Comparison of ENCODE assay signal across 13 cellular contexts in the genomic region with DNA sequence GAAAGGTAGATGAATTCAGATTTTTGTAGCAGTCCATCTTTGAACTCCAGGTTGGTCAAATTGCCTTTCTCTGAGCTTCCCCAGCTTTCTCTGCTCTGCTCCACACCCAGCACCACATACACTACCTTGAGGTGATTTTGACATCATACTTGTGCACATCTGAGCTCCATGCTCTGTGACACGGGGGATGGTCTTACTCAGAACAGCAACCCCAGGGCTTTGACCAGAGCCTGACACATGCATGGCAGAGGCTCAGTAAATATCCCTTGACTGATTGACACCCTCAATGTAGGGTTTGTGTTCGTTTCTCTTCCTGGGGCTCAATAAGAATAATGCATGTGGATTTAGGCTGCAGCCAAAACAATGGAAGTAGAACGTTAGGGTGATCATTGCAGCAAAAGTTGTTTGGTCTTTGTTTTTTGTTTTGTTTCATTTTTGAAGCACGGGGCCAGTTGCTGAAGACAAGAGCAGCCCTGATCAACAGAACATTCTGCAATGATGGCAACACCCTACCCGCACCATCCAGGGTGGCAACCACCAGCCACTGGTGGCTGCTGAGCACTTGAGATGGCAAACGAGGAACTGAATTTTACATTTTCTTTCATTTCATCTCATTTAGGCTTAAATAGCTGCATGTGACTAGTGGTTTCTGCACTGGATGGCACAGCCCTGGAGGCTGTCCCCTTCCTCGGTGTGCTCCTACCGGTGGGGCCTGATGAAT.
DNase-seq lines count a peak whose midpoint lies in the region; ATAC-seq and TF ChIP-seq lines count a peak whose summit lies in the region.
"Had no signal": no experiment of that assay in that cellular context is flagged by ENCODE, and none has a peak within 500 bp of the region (broad histone marks: within the 10 kb centered on the region; RNA-seq: fewer than 3 reads in every experiment).

No MANE protein-coding gene starts in this region.

- TF ChIP-seq CTCF in activated CD8-positive, alpha-beta T cell treated with anti-CD3 and anti-CD28 coated beads for 36 hours (IDR thresholded peaks at IDR 0.05) = no peak
- TF ChIP-seq CTCF in RWPE2 (IDR thresholded peaks at IDR 0.05; ENCODE audit: poor library complexity, severe bottlenecking) = no peak
- TF ChIP-seq CTCF in suprapubic skin (IDR thresholded peaks at IDR 0.05) = no peak
- no peak for TF ChIP-seq CTCF in progenitor cell of endocrine pancreas (IDR thresholded peaks at IDR 0.05; ENCODE audit: unreplicated experiment)
- no peak for TF ChIP-seq CTCF in CD4-positive, alpha-beta T cell (IDR thresholded peaks at IDR 0.05)

- TF ChIP-seq POLR2A in suprapubic skin (IDR thresholded peaks at IDR 0.05) = no peak

- peaks cover 37% of the 10 kb centered on the region for H3K27me3 Mint-ChIP-seq in activated CD8-positive, alpha-beta T cell treated with anti-CD3 and anti-CD28 coated beads, Interleukin-2, amount 10 ng/mL, durations not matched to agents 7 days and 5 days (ENCODE audit: low read depth)
- H3K27me3 Mint-ChIP-seq in activated CD8-positive, alpha-beta T cell treated with anti-CD3 and anti-CD28 coated beads for 36 hours = peaks cover 2% of the 10 kb centered on the region
- peaks cover 37% of the 10 kb centered on the region for H3K27me3 Mint-ChIP-seq in activated T-helper 2 cell treated with anti-CD3 and anti-CD28 coated beads, Interferon-gamma antibody, Interleukin-2, Interleukin-4, amounts not matched to agents 10 μg/mL and 5 μg/mL and 100 μg/mL, durations not matched to agents 14 hours and 24 hours and 36 hours (ENCODE audit: low read depth)
- H3K27me3 Mint-ChIP-seq in progenitor cell of endocrine pancreas = peaks cover 12% of the 10 kb centered on the region
- H3K27me3 Mint-ChIP-seq in CD4-positive, alpha-beta T cell = peaks cover 11% of the 10 kb centered on the region

- no peak overlapping the region for H3K4me3 ChIP-seq in RWPE2 (ENCODE audit: severe bottlenecking)
- no peak overlapping the region for H3K4me3 ChIP-seq in suprapubic skin
- H3K4me3 ChIP-seq: GM23248, Peyer's patch had no signal

- H3K36me3 ChIP-seq in RWPE2 (ENCODE audit: low read depth) = no peaks in the 10 kb centered on the region
- H3K36me3 ChIP-seq in suprapubic skin = no peaks in the 10 kb centered on the region
- H3K36me3 ChIP-seq: brain microvascular endothelial cell, Peyer's patch had no signal

- no peak overlapping the region for H3K4me3 Mint-ChIP-seq in activated CD8-positive, alpha-beta T cell treated with anti-CD3 and anti-CD28 coated beads, Interleukin-2, amount 10 ng/mL, durations not matched to agents 7 days and 5 days
- H3K4me3 Mint-ChIP-seq in activated CD8-positive, alpha-beta T cell treated with anti-CD3 and anti-CD28 coated beads for 36 hours = no peak overlapping the region
- no peak overlapping the region for H3K4me3 Mint-ChIP-seq in activated T-helper 2 cell treated with anti-CD3 and anti-CD28 coated beads, Interferon-gamma antibody, Interleukin-2, Interleukin-4, amounts not matched to agents 10 μg/mL and 5 μg/mL and 100 μg/mL, durations not matched to agents 14 hours and 24 hours and 36 hours (ENCODE audit: low read depth)
- H3K4me3 Mint-ChIP-seq in progenitor cell of endocrine pancreas (ENCODE audit: low read depth) = no peak overlapping the region
- no peak overlapping the region for H3K4me3 Mint-ChIP-seq in CD4-positive, alpha-beta T cell

- no peaks in the 10 kb centered on the region for H3K36me3 Mint-ChIP-seq in activated CD8-positive, alpha-beta T cell treated with anti-CD3 and anti-CD28 coated beads, Interleukin-2, amount 10 ng/mL, durations not matched to agents 7 days and 5 days (ENCODE audit: low read depth)
- H3K36me3 Mint-ChIP-seq in activated CD8-positive, alpha-beta T cell treated with anti-CD3 and anti-CD28 coated beads for 36 hours (ENCODE audit: low read depth) = peaks cover 2% of the 10 kb centered on the region
- no peaks in the 10 kb centered on the region for H3K36me3 Mint-ChIP-seq in activated T-helper 2 cell treated with anti-CD3 and anti-CD28 coated beads, Interferon-gamma antibody, Interleukin-2, Interleukin-4, amounts not matched to agents 10 μg/mL and 5 μg/mL and 100 μg/mL, durations not matched to agents 14 hours and 24 hours and 36 hours (ENCODE audit: low read depth)
- no peaks in the 10 kb centered on the region for H3K36me3 Mint-ChIP-seq in progenitor cell of endocrine pancreas (ENCODE audit: insufficient read depth)
- H3K36me3 Mint-ChIP-seq in CD4-positive, alpha-beta T cell (ENCODE audit: low read depth) = no peaks in the 10 kb centered on the region

- WGBS in suprapubic skin = 39% methylated on average over 8 of the region's 8 CpGs

- no peak for ATAC-seq in activated CD8-positive, alpha-beta T cell treated with anti-CD3 and anti-CD28 coated beads, Interleukin-2, amount 10 ng/mL, durations not matched to agents 7 days and 5 days
- no peak for ATAC-seq in activated CD8-positive, alpha-beta T cell treated with anti-CD3 and anti-CD28 coated beads for 36 hours
- no peak for ATAC-seq in RWPE2 (ENCODE audit: low read depth)
- no peak for ATAC-seq in CD4-positive, alpha-beta T cell (ENCODE audit: poor library complexity)

- CTCF ChIA-PET in activated CD8-positive, alpha-beta T cell treated with anti-CD3 and anti-CD28 coated beads, Interleukin-2, amount 10 ng/mL, durations not matched to agents 7 days and 5 days (lab: Charles Lee) = no interaction called here
- CTCF ChIA-PET in activated CD8-positive, alpha-beta T cell treated with anti-CD3 and anti-CD28 coated beads for 36 hours (lab: Charles Lee) = no interaction called here
- CTCF ChIA-PET in CD4-positive, alpha-beta T cell (lab: Charles Lee) = no interaction called here

- H3K9me3 ChIP-seq in RWPE2 (ENCODE audit: severe bottlenecking) (peaks cover 6% of the 10 kb centered on the region), suprapubic skin (peaks cover 6% of the 10 kb centered on the region)
- H3K9me3 ChIP-seq in CD4-positive, alpha-beta T cell (ENCODE audit: control insufficient read depth, low read length) = no peaks in the 10 kb centered on the region
- H3K9me3 ChIP-seq: Peyer's patch had no signal

- intact Hi-C loops in activated CD8-positive, alpha-beta T cell treated with anti-CD3 and anti-CD28 coated beads for 36 hours (cut with micrococcal nuclease) = no loop called here
- intact Hi-C loops in activated T-helper 2 cell treated with anti-CD3 and anti-CD28 coated beads, Interferon-gamma antibody, Interleukin-2, Interleukin-4, amounts not matched to agents 10 μg/mL and 5 μg/mL and 100 μg/mL, durations not matched to agents 14 hours and 24 hours and 36 hours (cut with micrococcal nuclease) = no loop called here
- intact Hi-C loops in CD4-positive, alpha-beta T cell (cut with DNase I, micrococcal nuclease) = no loop called here

- no peak for TF ChIP-seq EP300 in suprapubic skin (IDR thresholded peaks at IDR 0.05)

- no peak overlapping the region for H3K27ac ChIP-seq in RWPE2 (ENCODE audit: poor library complexity, severe bottlenecking)
- peak overlapping the region; percentile 61 for H3K27ac ChIP-seq in suprapubic skin
- no peak overlapping the region for H3K27ac ChIP-seq in CD4-positive, alpha-beta T cell (ENCODE audit: low read depth, low read length)
- H3K27ac ChIP-seq: brain microvascular endothelial cell, GM23248 had no signal

- POLR2A ChIA-PET in activated CD8-positive, alpha-beta T cell treated with anti-CD3 and anti-CD28 coated beads, Interleukin-2, amount 10 ng/mL, durations not matched to agents 7 days and 5 days (lab: Charles Lee) = no interaction called here
- POLR2A ChIA-PET in activated CD8-positive, alpha-beta T cell treated with anti-CD3 and anti-CD28 coated beads for 36 hours (lab: Charles Lee) = no interaction called here
- POLR2A ChIA-PET in CD4-positive, alpha-beta T cell (lab: Charles Lee) = no interaction called here

- peaks cover 12% of the 10 kb centered on the region for H3K9me3 Mint-ChIP-seq in activated CD8-positive, alpha-beta T cell treated with anti-CD3 and anti-CD28 coated beads, Interleukin-2, amount 10 ng/mL, durations not matched to agents 7 days and 5 days (ENCODE audit: insufficient read depth)
- peaks cover 5% of the 10 kb centered on the region for H3K9me3 Mint-ChIP-seq in activated CD8-positive, alpha-beta T cell treated with anti-CD3 and anti-CD28 coated beads for 36 hours
- H3K9me3 Mint-ChIP-seq in activated T-helper 2 cell treated with anti-CD3 and anti-CD28 coated beads, Interferon-gamma antibody, Interleukin-2, Interleukin-4, amounts not matched to agents 10 μg/mL and 5 μg/mL and 100 μg/mL, durations not matched to agents 14 hours and 24 hours and 36 hours = peaks cover 22% of the 10 kb centered on the region
- peaks cover 14% of the 10 kb centered on the region for H3K9me3 Mint-ChIP-seq in progenitor cell of endocrine pancreas (ENCODE audit: low read depth)
- peaks cover 7% of the 10 kb centered on the region for H3K9me3 Mint-ChIP-seq in CD4-positive, alpha-beta T cell

- peaks cover 57% of the 10 kb centered on the region for H3K27me3 ChIP-seq in RWPE2 (ENCODE audit: insufficient read depth, poor library complexity, severe bottlenecking)
- H3K27me3 ChIP-seq in suprapubic skin = peaks cover 26% of the 10 kb centered on the region
- H3K27me3 ChIP-seq in CD4-positive, alpha-beta T cell (ENCODE audit: control insufficient read depth, insufficient read depth, low read length) = no peaks in the 10 kb centered on the region
- H3K27me3 ChIP-seq: Peyer's patch had no signal

- peaks cover 1% of the 10 kb centered on the region for H3K4me1 Mint-ChIP-seq in activated CD8-positive, alpha-beta T cell treated with anti-CD3 and anti-CD28 coated beads, Interleukin-2, amount 10 ng/mL, durations not matched to agents 7 days and 5 days (ENCODE audit: low read depth)
- no peaks in the 10 kb centered on the region for H3K4me1 Mint-ChIP-seq in activated CD8-positive, alpha-beta T cell treated with anti-CD3 and anti-CD28 coated beads for 36 hours (ENCODE audit: low read depth)
- no peaks in the 10 kb centered on the region for H3K4me1 Mint-ChIP-seq in activated T-helper 2 cell treated with anti-CD3 and anti-CD28 coated beads, Interferon-gamma antibody, Interleukin-2, Interleukin-4, amounts not matched to agents 10 μg/mL and 5 μg/mL and 100 μg/mL, durations not matched to agents 14 hours and 24 hours and 36 hours (ENCODE audit: low read depth)
- H3K4me1 Mint-ChIP-seq in progenitor cell of endocrine pancreas (ENCODE audit: low read depth) = no peaks in the 10 kb centered on the region
- no peaks in the 10 kb centered on the region for H3K4me1 Mint-ChIP-seq in CD4-positive, alpha-beta T cell (ENCODE audit: low read depth)

- H3K4me1 ChIP-seq in RWPE2 (ENCODE audit: insufficient read depth, poor library complexity, severe bottlenecking) (peaks cover 8% of the 10 kb centered on the region), suprapubic skin (peaks cover 35% of the 10 kb centered on the region)

- DNase-seq in activated CD8-positive, alpha-beta T cell treated with anti-CD3 and anti-CD28 coated beads, Interleukin-2, amount 10 ng/mL, durations not matched to agents 7 days and 5 days = peak; percentile 9
- no peak for DNase-seq in activated CD8-positive, alpha-beta T cell treated with anti-CD3 and anti-CD28 coated beads for 36 hours
- DNase-seq in RWPE2 (ENCODE audit: low spot score) (peak; percentile 7), iPS-NIHi11 (ENCODE audit: low spot score) (peak; percentile 1), suprapubic skin (ENCODE audit: low spot score in 2 of 2) (peak in 1 of 2 donors; percentile 9), progenitor cell of endocrine pancreas (ENCODE audit: low spot score, unreplicated experiment) (no peak)
- DNase-seq in activated T-helper 2 cell treated with anti-CD3 and anti-CD28 coated beads, Interferon-gamma antibody, Interleukin-2, Interleukin-4, amounts not matched to agents 10 μg/mL and 5 μg/mL and 100 μg/mL, durations not matched to agents 14 hours and 24 hours and 36 hours (ENCODE audit: low spot score) = no peak
- no peak for DNase-seq in CD4-positive, alpha-beta T cell
- DNase-seq: activated CD4-positive, alpha-beta T cell treated with anti-CD3 and anti-CD28 coated beads, Interleukin-2, amount 50 U/mL, for 4 hours; stimulated activated naive CD4-positive, alpha-beta T cell had no signal

- no peak overlapping the region for H3K27ac Mint-ChIP-seq in activated CD8-positive, alpha-beta T cell treated with anti-CD3 and anti-CD28 coated beads, Interleukin-2, amount 10 ng/mL, durations not matched to agents 7 days and 5 days
- no peak overlapping the region for H3K27ac Mint-ChIP-seq in activated CD8-positive, alpha-beta T cell treated with anti-CD3 and anti-CD28 coated beads for 36 hours
- H3K27ac Mint-ChIP-seq in activated T-helper 2 cell treated with anti-CD3 and anti-CD28 coated beads, Interferon-gamma antibody, Interleukin-2, Interleukin-4, amounts not matched to agents 10 μg/mL and 5 μg/mL and 100 μg/mL, durations not matched to agents 14 hours and 24 hours and 36 hours = no peak overlapping the region
- no peak overlapping the region for H3K27ac Mint-ChIP-seq in progenitor cell of endocrine pancreas
- no peak overlapping the region for H3K27ac Mint-ChIP-seq in CD4-positive, alpha-beta T cell

Comparison
In these comparisons a context has a peak if more than half of its experiments do, and no peak if none do; other contexts are left out.
1. DNase-seq: peak in activated CD8-positive, alpha-beta T cell treated with anti-CD3 and anti-CD28 coated beads, Interleukin-2, amount 10 ng/mL, durations not matched to agents 7 days and 5 days (single experiment), RWPE2 (single experiment) and iPS-NIHi11 (single experiment); none in activated CD8-positive, alpha-beta T cell treated with anti-CD3 and anti-CD28 coated beads for 36 hours (single experiment), activated T-helper 2 cell treated with anti-CD3 and anti-CD28 coated beads, Interferon-gamma antibody, Interleukin-2, Interleukin-4, amounts not matched to agents 10 μg/mL and 5 μg/mL and 100 μg/mL, durations not matched to agents 14 hours and 24 hours and 36 hours (single experiment), progenitor cell of endocrine pancreas (single experiment) and CD4-positive, alpha-beta T cell (0 of 10).